In the genomic region with DNA sequence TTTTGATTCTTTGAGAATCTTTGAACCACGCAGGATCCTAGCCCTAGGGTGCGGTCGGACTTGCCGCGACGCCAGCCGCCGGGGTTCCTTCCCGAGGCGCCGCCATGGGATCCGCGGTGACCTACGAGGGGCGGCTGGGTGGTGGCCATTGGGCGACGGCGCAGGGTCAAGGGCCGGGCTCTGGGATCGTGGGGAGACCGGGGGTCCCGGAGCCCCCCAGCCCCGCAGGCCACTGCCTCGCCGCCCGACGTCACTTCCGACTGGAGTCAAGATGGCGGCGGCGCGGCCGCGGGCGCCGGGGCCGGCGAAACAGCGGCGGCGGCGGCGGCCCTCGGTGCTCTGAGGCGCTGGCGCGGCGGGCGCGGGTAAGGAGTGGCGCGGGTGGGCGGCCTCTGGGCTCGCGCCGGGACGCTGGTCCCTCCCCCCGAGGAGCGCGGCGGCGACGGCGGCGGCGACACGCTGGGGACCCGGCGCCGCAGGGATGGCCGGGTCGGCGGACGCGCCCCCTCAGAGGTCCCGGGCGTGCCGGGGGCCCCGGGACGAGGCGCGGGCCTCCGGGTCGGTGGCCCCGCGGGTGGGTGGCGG, we compare ENCODE assay signal across 8 cellular contexts. TPM values are rescaled to one million over a fixed set of nuclear protein-coding genes. Genes with fewer than 3 reads are reported as not detected.
A peak's percentile ranks its signal among the peaks of the same experiment; 100 is the strongest.
DNase-seq lines count a peak whose midpoint lies in the region; ATAC-seq, FAIRE-seq and TF ChIP-seq lines count a peak whose summit lies in the region.

A gene with protein sequence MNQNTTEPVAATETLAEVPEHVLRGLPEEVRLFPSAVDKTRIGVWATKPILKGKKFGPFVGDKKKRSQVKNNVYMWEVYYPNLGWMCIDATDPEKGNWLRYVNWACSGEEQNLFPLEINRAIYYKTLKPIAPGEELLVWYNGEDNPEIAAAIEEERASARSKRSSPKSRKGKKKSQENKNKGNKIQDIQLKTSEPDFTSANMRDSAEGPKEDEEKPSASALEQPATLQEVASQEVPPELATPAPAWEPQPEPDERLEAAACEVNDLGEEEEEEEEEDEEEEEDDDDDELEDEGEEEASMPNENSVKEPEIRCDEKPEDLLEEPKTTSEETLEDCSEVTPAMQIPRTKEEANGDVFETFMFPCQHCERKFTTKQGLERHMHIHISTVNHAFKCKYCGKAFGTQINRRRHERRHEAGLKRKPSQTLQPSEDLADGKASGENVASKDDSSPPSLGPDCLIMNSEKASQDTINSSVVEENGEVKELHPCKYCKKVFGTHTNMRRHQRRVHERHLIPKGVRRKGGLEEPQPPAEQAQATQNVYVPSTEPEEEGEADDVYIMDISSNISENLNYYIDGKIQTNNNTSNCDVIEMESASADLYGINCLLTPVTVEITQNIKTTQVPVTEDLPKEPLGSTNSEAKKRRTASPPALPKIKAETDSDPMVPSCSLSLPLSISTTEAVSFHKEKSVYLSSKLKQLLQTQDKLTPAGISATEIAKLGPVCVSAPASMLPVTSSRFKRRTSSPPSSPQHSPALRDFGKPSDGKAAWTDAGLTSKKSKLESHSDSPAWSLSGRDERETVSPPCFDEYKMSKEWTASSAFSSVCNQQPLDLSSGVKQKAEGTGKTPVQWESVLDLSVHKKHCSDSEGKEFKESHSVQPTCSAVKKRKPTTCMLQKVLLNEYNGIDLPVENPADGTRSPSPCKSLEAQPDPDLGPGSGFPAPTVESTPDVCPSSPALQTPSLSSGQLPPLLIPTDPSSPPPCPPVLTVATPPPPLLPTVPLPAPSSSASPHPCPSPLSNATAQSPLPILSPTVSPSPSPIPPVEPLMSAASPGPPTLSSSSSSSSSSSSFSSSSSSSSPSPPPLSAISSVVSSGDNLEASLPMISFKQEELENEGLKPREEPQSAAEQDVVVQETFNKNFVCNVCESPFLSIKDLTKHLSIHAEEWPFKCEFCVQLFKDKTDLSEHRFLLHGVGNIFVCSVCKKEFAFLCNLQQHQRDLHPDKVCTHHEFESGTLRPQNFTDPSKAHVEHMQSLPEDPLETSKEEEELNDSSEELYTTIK (N-terminal part only) (plus strand): TSS at position 253 of the 585 bp plus-strand sequence. CDS start 15,418 bp downstream, outside the sequence.

- peak within 1 kb of the TSS; percentile 70 to 79 for H3K4me3 ChIP-seq in esophagus (ENCODE audit: low read depth in 1 of 2, low read length in 2 of 2)

- peak; percentile 80 for FAIRE-seq in GM12891 (lab: Jason Lieb, UNC)

- H3K9me3 Mint-ChIP-seq in stimulated activated effector memory CD8-positive, alpha-beta T cell treated with anti-CD3 and anti-CD28 coated beads, Interleukin-12 subunit alpha, Interleukin-12 subunit beta, amount 100 ng/mL, for 72 hours = no peaks in the 10 kb centered on the region

- peak; percentile 72 for ATAC-seq in stimulated activated effector memory CD8-positive, alpha-beta T cell treated with anti-CD3 and anti-CD28 coated beads, Interleukin-12 subunit alpha, Interleukin-12 subunit beta, amount 100 ng/mL, for 72 hours

- peak; percentile 51; the same call in 1 of the 2 replicates for TF ChIP-seq POLR2A in GM12891 (IDR thresholded peaks at IDR 0.05; ENCODE audit: low read depth, low read length)

- no peaks in the 10 kb centered on the region for H3K9me3 ChIP-seq in esophagus (ENCODE audit: control insufficient read depth in 2 of 2, insufficient read depth in 1 of 2, low read depth in 1 of 2, low read length in 1 of 2)

- CTCF ChIA-PET in HEK293T (lab: Yijun Ruan, JAX) = no interaction called here

- H3K4me1 Mint-ChIP-seq in stimulated activated effector memory CD8-positive, alpha-beta T cell treated with anti-CD3 and anti-CD28 coated beads, Interleukin-12 subunit alpha, Interleukin-12 subunit beta, amount 100 ng/mL, for 72 hours = peaks cover 25% of the 10 kb centered on the region

- peak; percentile 60 for DNase-seq in GM12891 (ENCODE audit: insufficient read length, low spot score)
- peak; percentile 58 for DNase-seq in HEK293T (ENCODE audit: extremely low spot score)
- peak; percentile 17 for DNase-seq in NCI-H345 treated with DMSO at 0.1 percent for 48 hours (lab: John Stamatoyannopoulos, UW; ENCODE audit: unreplicated experiment)
- DNase-seq in activated T-cell treated with anti-CD3 and anti-CD28 coated beads for 4 hours = peak; percentile 34
- peak; percentile 54 for DNase-seq in myocyte (ENCODE audit: low read depth)
- DNase-seq in stimulated activated effector memory CD8-positive, alpha-beta T cell treated with anti-CD3 and anti-CD28 coated beads, Interleukin-12 subunit alpha, Interleukin-12 subunit beta, amount 100 ng/mL, for 72 hours (ENCODE audit: low spot score in 2 of 2) = peak; percentile 55 to 82
- no peak for DNase-seq in GF-D8 (lab: John Stamatoyannopoulos, UW)

- H3K4me1 ChIP-seq in esophagus (ENCODE audit: control insufficient read depth in 2 of 2, insufficient read depth in 2 of 2, low read length in 1 of 2) = peaks cover 0 to 4% of the 10 kb centered on the region in 2 donors

- peaks cover 5% of the 10 kb centered on the region for H3K36me3 Mint-ChIP-seq in stimulated activated effector memory CD8-positive, alpha-beta T cell treated with anti-CD3 and anti-CD28 coated beads, Interleukin-12 subunit alpha, Interleukin-12 subunit beta, amount 100 ng/mL, for 72 hours

- 0 to 1% methylated on average over 62 to 87 of the region's 87 CpGs for WGBS in esophagus, 2 donors

- H3K27ac Mint-ChIP-seq in stimulated activated effector memory CD8-positive, alpha-beta T cell treated with anti-CD3 and anti-CD28 coated beads, Interleukin-12 subunit alpha, Interleukin-12 subunit beta, amount 100 ng/mL, for 72 hours = peak within 1 kb of the TSS; percentile 90

- H3K27ac ChIP-seq in esophagus (ENCODE audit: low read depth in 2 of 2, low read length in 1 of 2) = peak within 1 kb of the TSS; percentile 93 to 97

- no peaks in the 10 kb centered on the region for H3K27me3 ChIP-seq in esophagus (ENCODE audit: control insufficient read depth in 1 of 2, insufficient read depth in 2 of 2, low read length in 2 of 2)

- POLR2A ChIA-PET in HEK293T (lab: Yijun Ruan, JAX) = no interaction called here

- peak within 1 kb of the TSS; percentile 90 for H3K4me3 Mint-ChIP-seq in stimulated activated effector memory CD8-positive, alpha-beta T cell treated with anti-CD3 and anti-CD28 coated beads, Interleukin-12 subunit alpha, Interleukin-12 subunit beta, amount 100 ng/mL, for 72 hours

- H3K36me3 ChIP-seq in esophagus (ENCODE audit: control insufficient read depth in 2 of 2, insufficient read depth in 2 of 2, low read length in 1 of 2) = no peaks in the 10 kb centered on the region

TF ChIP-seq in GM12891, 5 proteins besides CTCF, POLR2A, EP300 and RAD21:
- TF ChIP-seq TAF1 (IDR thresholded peaks at IDR 0.05; ENCODE audit: low read depth, low read length) (peak; percentile 78), POU2F2 (IDR thresholded peaks at IDR 0.05; ENCODE audit: low read depth, low read length) (no peak)

TF ChIP-seq in HEK293T, 16 proteins besides CTCF, POLR2A, EP300 and RAD21:
- TF ChIP-seq L3MBTL2 (conservative IDR thresholded peaks at IDR 0.05) = peak; percentile 93
- TF ChIP-seq FOXA1 (IDR thresholded peaks at IDR 0.05) = no peak
- 0 out of 2 replicates have a peak, but pooled peaks have one; percentile 40 for TF ChIP-seq FOXM1 (IDR thresholded peaks at IDR 0.05; ENCODE audit: borderline replicate concordance)

RNA-seq across cellular contexts. Expression of the gene that starts here (rescaled TPM):
- polyA plus RNA-seq in GM12891 (2012; ENCODE audit: low read depth, missing spikeins) = 21.1 TPM
- polyA plus RNA-seq in esophagus = 10 to 100 TPM; 12.1 to 16.0 TPM
- total RNA-seq in myocyte = 18.6 and 20.9 TPM in 2 replicates
- 17.6 TPM for polyA plus RNA-seq in myocyte (2012)
